24 cellular contexts compared by ENCODE assay signal in the genomic region with DNA sequence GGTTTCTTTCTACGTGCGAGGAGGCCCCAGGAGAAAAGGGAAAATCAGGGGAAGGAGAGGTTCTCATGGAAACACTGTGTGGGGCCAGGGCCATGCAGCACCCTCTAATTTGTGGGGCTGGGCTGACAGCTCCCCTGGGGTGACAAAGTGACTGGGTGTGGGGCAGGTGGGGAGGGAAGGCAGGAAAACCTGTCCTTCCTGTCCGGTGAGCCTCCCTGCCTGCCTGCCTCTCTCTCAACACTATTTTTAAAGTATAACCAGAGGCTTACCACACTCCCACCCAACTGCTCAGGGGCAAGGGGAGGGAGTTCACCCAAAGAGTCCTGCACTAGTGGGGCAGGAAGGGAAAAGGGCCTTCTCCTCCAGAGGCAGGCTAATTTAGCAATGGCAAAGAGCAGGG. TPM values are rescaled to one million over a fixed set of nuclear protein-coding genes. Genes with fewer than 3 reads are reported as not detected.
DNase-seq lines count a peak whose midpoint lies in the region; ATAC-seq and TF ChIP-seq lines count a peak whose summit lies in the region.
"Had no signal": no experiment of that assay in that cellular context is flagged by ENCODE, and none has a peak within 500 bp of the region (broad histone marks: within the 10 kb centered on the region; RNA-seq: fewer than 3 reads in every experiment).

No MANE protein-coding gene starts in this region.

- peak overlapping the region in 1 of 11 experiments; percentile 21; a peak in 2 of 22 replicates for H3K9ac ChIP-seq in BLaER1 treated with 17β-estradiol and CSF1 and Interleukin-3, amounts not matched to agents 10 nM and 100 nM
- H3K9ac ChIP-seq in HCT116 (ENCODE audit: low read length): no peak overlapping the region
- H3K9ac ChIP-seq: GM23248 had no signal

- H3K27ac ChIP-seq in BLaER1 treated with 17β-estradiol and CSF1 and Interleukin-3, amounts not matched to agents 10 nM and 100 nM: no peak overlapping the region
- H3K27ac ChIP-seq in HCT116 (ENCODE audit: low read depth, low read length) (no peak overlapping the region; the same call in 1 of the 2 replicates), PC-9 (peak overlapping the region; percentile 46), esophagus muscularis mucosa (replicated peaks in 1 of 4) (no peak overlapping the region)
- H3K27ac ChIP-seq: GM23248, skin epidermis, thoracic aorta had no signal

- H3K79me2 ChIP-seq in HCT116 (ENCODE audit: insufficient read depth, low read length) (no peaks in the 10 kb centered on the region), PC-9 (ENCODE audit: low read depth) (no peaks in the 10 kb centered on the region)

- H3K9me3 ChIP-seq in BLaER1 treated with 17β-estradiol and CSF1 and Interleukin-3, amounts not matched to agents 10 nM and 100 nM (replicated peaks in 1 of 11): no peaks in the 10 kb centered on the region
- H3K9me3 ChIP-seq in HCT116 (ENCODE audit: control insufficient read depth in 1 of 2, insufficient read depth in 1 of 2, low read depth in 1 of 2, low read length in 2 of 2) (no peaks in the 10 kb centered on the region), PC-9 (ENCODE audit: insufficient read depth, low read depth) (no peaks in the 10 kb centered on the region), mucosa of descending colon (no peaks in the 10 kb centered on the region), esophagus muscularis mucosa (no peaks in the 10 kb centered on the region)
- H3K9me3 ChIP-seq: thoracic aorta had no signal

- RAD21 ChIA-PET in HCT116 (lab: Charles Lee; ENCODE audit: low non-redundant PET in 1 of 2, low total read pairs in 2 of 2, uncharacterized antibody in 2 of 2, unreplicated experiment in 2 of 2): interaction anchor here (0.6 to 0.7 kb wide), 2 partner anchors 12 to 75 kb away, joined by 3 to 7 read pairs; no protein-coding TSS in a partner anchor

- CTCF ChIA-PET in HCT116 (lab: Charles Lee): no interaction called here
- CTCF ChIA-PET in PC-9 (lab: Charles Lee): no interaction called here

- peaks cover 0 to 22% (median 11%) of the 10 kb centered on the region in 10 experiments; a peak in 14 of 20 replicates for H3K4me1 ChIP-seq in BLaER1 treated with 17β-estradiol and CSF1 and Interleukin-3, amounts not matched to agents 10 nM and 100 nM
- H3K4me1 ChIP-seq in HCT116 (ENCODE audit: control insufficient read depth in 1 of 2, insufficient read depth in 2 of 2, low read length in 2 of 2) (peaks cover 6 to 13% of the 10 kb centered on the region in 2 experiments; a peak in 2 of 4 replicates), PC-9 (replicated peaks; ENCODE audit: insufficient read depth) (peaks cover 25% of the 10 kb centered on the region), mucosa of descending colon (ENCODE audit: low read depth) (peaks cover 4% of the 10 kb centered on the region), esophagus muscularis mucosa (no peaks in the 10 kb centered on the region)

- TF ChIP-seq CTCF in HCT116 (IDR thresholded peaks at IDR 0.05 in 2 of 3, conservative IDR thresholded peaks at IDR 0.05 in 1 of 3; ENCODE audit: borderline replicate concordance in 1 of 3, insufficient read depth in 1 of 3, low read depth in 2 of 3, low read length in 2 of 3): no peak
- no peak for TF ChIP-seq CTCF in PC-9 (conservative IDR thresholded peaks at IDR 0.05)
- TF ChIP-seq CTCF in mucosa of descending colon (IDR thresholded peaks at IDR 0.05): no peak
- TF ChIP-seq CTCF in esophagus muscularis mucosa (IDR thresholded peaks at IDR 0.05): no peak
- TF ChIP-seq CTCF in natural killer cell (IDR thresholded peaks at IDR 0.05): no peak

- no peak for TF ChIP-seq EP300 in esophagus muscularis mucosa (IDR thresholded peaks at IDR 0.05)

- intact Hi-C loops in HCT116 (cut with micrococcal nuclease): no loop called here
- intact Hi-C loops in PC-9 (cut with micrococcal nuclease; ENCODE audit: unreplicated experiment): no loop called here
- intact Hi-C loops in mucosa of descending colon (cut with DNase I, micrococcal nuclease): no loop called here
- intact Hi-C loops in esophagus muscularis mucosa (cut with DNase I): no loop called here
- intact Hi-C loops in natural killer cell (cut with micrococcal nuclease): no loop called here

- ATAC-seq in HCT116 (0 out of 2 replicates have a peak, but pooled peaks have one; percentile 36), mucosa of descending colon (peak; percentile 38), natural killer cell (no peak), HG03565 (IDR thresholded peaks at IDR 0.05; ENCODE audit: unreplicated experiment) (no peak)
- ATAC-seq: activated T-cell treated with anti-CD3 and anti-CD28 coated beads, Interleukin-2, amount 50 U/mL, for 4 hours; naive thymus-derived CD4-positive, alpha-beta T cell; WTC11 had no signal

- no peak overlapping the region for H3K27ac Mint-ChIP-seq in natural killer cell
- H3K27ac Mint-ChIP-seq: B cell; HFFc6; naive thymus-derived CD4-positive, alpha-beta T cell; stimulated activated naive CD8-positive, alpha-beta T cell treated with anti-CD3 and anti-CD28 coated beads, Interleukin-15, Interleukin-2, amounts not matched to agents 100 ng/mL and 50 ng/mL, for 24 hours; WTC11 had no signal

- 100% methylated on average over 3 of the region's 3 CpGs for WGBS in esophagus muscularis mucosa

- DNase-seq in HCT116 (ENCODE audit: low read depth, low spot score): no peak
- peak; percentile 80 to 83 for DNase-seq in PC-9
- peak in 1 of 3 donors; percentile 38 for DNase-seq in mucosa of descending colon
- DNase-seq in esophagus muscularis mucosa (ENCODE audit: extremely low spot score): no peak
- no peak for DNase-seq in natural killer cell
- no peak for DNase-seq in NCI-H128 (lab: John Stamatoyannopoulos, UW; ENCODE audit: unreplicated experiment)
- DNase-seq: activated CD4-positive, alpha-beta T cell treated with anti-CD3 and anti-CD28 coated beads, Interleukin-2, amount 50 U/mL, for 1 hour; activated gamma-delta T cell treated with Interleukin-2 at 50 U/mL for 16 hours; activated T-cell treated with anti-CD3 and anti-CD28 coated beads, Interleukin-2, amount 50 U/mL, for 4 hours; GM23248; HFFc6; naive thymus-derived CD4-positive, alpha-beta T cell; NCI-H1092 treated with DMSO at 0.1 percent for 48 hours; NCI-H524; occipital lobe; SIG-M5; T1000 had no signal

- H3K36me3 ChIP-seq in BLaER1 treated with 17β-estradiol and CSF1 and Interleukin-3, amounts not matched to agents 10 nM and 100 nM: no peaks in the 10 kb centered on the region
- H3K36me3 ChIP-seq in HCT116 (ENCODE audit: control insufficient read depth in 1 of 2, insufficient read depth in 2 of 2, low read length in 2 of 2): no peaks in the 10 kb centered on the region
- no peaks in the 10 kb centered on the region for H3K36me3 ChIP-seq in PC-9 (ENCODE audit: low read depth)
- no peaks in the 10 kb centered on the region for H3K36me3 ChIP-seq in mucosa of descending colon (ENCODE audit: low read depth)
- H3K36me3 ChIP-seq in esophagus muscularis mucosa: no peaks in the 10 kb centered on the region
- H3K36me3 ChIP-seq: thoracic aorta had no signal

- no peaks in the 10 kb centered on the region for H4K20me1 ChIP-seq in BLaER1 treated with 17β-estradiol and CSF1 and Interleukin-3, amounts not matched to agents 10 nM and 100 nM
- H4K20me1 ChIP-seq in HCT116 (ENCODE audit: insufficient read depth) (no peaks in the 10 kb centered on the region), PC-9 (ENCODE audit: insufficient read depth) (no peaks in the 10 kb centered on the region)

- no peaks in the 10 kb centered on the region for H3K9me3 Mint-ChIP-seq in natural killer cell
- H3K9me3 Mint-ChIP-seq: activated T-cell treated with anti-CD3 and anti-CD28 coated beads, Interleukin-2, amount 50 U/mL, for 4 hours; HFFc6; naive thymus-derived CD4-positive, alpha-beta T cell; stimulated activated naive CD8-positive, alpha-beta T cell treated with anti-CD3 and anti-CD28 coated beads, Interleukin-15, Interleukin-2, amounts not matched to agents 100 ng/mL and 50 ng/mL, for 24 hours; WTC11 had no signal

- H3K9me2 ChIP-seq in HCT116 (ENCODE audit: insufficient read depth): no peaks in the 10 kb centered on the region
- no peaks in the 10 kb centered on the region for H3K9me2 ChIP-seq in PC-9 (ENCODE audit: insufficient read depth)

- no peak overlapping the region for H3K4me3 ChIP-seq in BLaER1 treated with 17β-estradiol and CSF1 and Interleukin-3, amounts not matched to agents 10 nM and 100 nM
- H3K4me3 ChIP-seq in HCT116 (replicated peaks in 1 of 2; ENCODE audit: low read depth in 1 of 2, low read length in 2 of 2): no peak overlapping the region
- H3K4me3 ChIP-seq in PC-9: peak overlapping the region; percentile 18; the same call in 1 of the 2 replicates
- no peak overlapping the region for H3K4me3 ChIP-seq in mucosa of descending colon
- no peak overlapping the region for H3K4me3 ChIP-seq in esophagus muscularis mucosa
- H3K4me3 ChIP-seq: GM23248, skin epidermis, thoracic aorta had no signal

- POLR2A ChIA-PET in HCT116 (lab: Charles Lee): no interaction called here
- POLR2A ChIA-PET in PC-9 (lab: Charles Lee; ENCODE audit: unreplicated experiment): no interaction called here

- H2AFZ ChIP-seq in HCT116 (ENCODE audit: low read depth, low read length, poor library complexity, severe bottlenecking) (no peak overlapping the region), PC-9 (no peak overlapping the region)
- H2AFZ ChIP-seq: GM23248 had no signal

- H3K36me3 Mint-ChIP-seq in natural killer cell: no peaks in the 10 kb centered on the region
- H3K36me3 Mint-ChIP-seq: naive thymus-derived CD4-positive, alpha-beta T cell; WTC11 had no signal

- H3F3A ChIP-seq in PC-9 (ENCODE audit: insufficient read depth, low read depth): no peaks in the 10 kb centered on the region

- 0 out of 2 replicates have a peak, but pooled peaks have one; percentile 2 for TF ChIP-seq RAD21 in HCT116 (IDR thresholded peaks at IDR 0.05; ENCODE audit: low read depth)

- no peaks in the 10 kb centered on the region for H3K27me3 ChIP-seq in BLaER1 treated with 17β-estradiol and CSF1 and Interleukin-3, amounts not matched to agents 10 nM and 100 nM
- H3K27me3 ChIP-seq in HCT116 (ENCODE audit: insufficient read depth, low read length): no peaks in the 10 kb centered on the region
- no peaks in the 10 kb centered on the region for H3K27me3 ChIP-seq in PC-9 (ENCODE audit: insufficient read depth, low read depth)
- H3K27me3 ChIP-seq in esophagus muscularis mucosa: no peaks in the 10 kb centered on the region

- H3K4me3 Mint-ChIP-seq in natural killer cell: no peak overlapping the region
- H3K4me3 Mint-ChIP-seq: activated T-cell treated with anti-CD3 and anti-CD28 coated beads, Interleukin-2, amount 50 U/mL, for 4 hours; B cell; HFFc6; naive thymus-derived CD4-positive, alpha-beta T cell; stimulated activated naive CD8-positive, alpha-beta T cell treated with anti-CD3 and anti-CD28 coated beads, Interleukin-15, Interleukin-2, amounts not matched to agents 100 ng/mL and 50 ng/mL, for 24 hours; WTC11 had no signal

- H3K4me2 ChIP-seq in BLaER1 treated with 17β-estradiol and CSF1 and Interleukin-3, amounts not matched to agents 10 nM and 100 nM: peak overlapping the region in 8 of 11 experiments; percentile 28 to 82 (median 63); a peak in 15 of 22 replicates
- peak overlapping the region; percentile 22 for H3K4me2 ChIP-seq in HCT116 (ENCODE audit: low read length)
- H3K4me2 ChIP-seq in PC-9: peak overlapping the region; percentile 71

- no TSS peak for BruUV-seq in HCT116 (replicated peaks; lab: Mats Ljungman, UMichigan)
- BruUV-seq in PC-9 (replicated peaks; lab: Mats Ljungman, UMichigan): no TSS peak

- TF ChIP-seq POLR2A in HCT116 (IDR thresholded peaks at IDR 0.05; ENCODE audit: borderline replicate concordance, extremely low read depth, insufficient read depth, insufficient read length) (no peak), esophagus muscularis mucosa (IDR thresholded peaks at IDR 0.05; ENCODE audit: low read depth) (no peak)

- H3K4me1 Mint-ChIP-seq in natural killer cell: no peaks in the 10 kb centered on the region
- H3K4me1 Mint-ChIP-seq: B cell had no signal

- peaks cover 9 to 19% of the 10 kb centered on the region in 2 donors for H3K27me3 Mint-ChIP-seq in natural killer cell (ENCODE audit: low read depth in 2 of 2)

RNA-seq across cellular contexts. Expression of a gene that starts 10.5 kb away (rescaled TPM):
- total RNA-seq in HCT116 (2021; ENCODE audit: unreplicated experiment): 55.9 TPM
- 36.4 and 50.7 TPM in 2 replicates for polyA plus RNA-seq in HCT116 (2012)
- 127 and 163 TPM in 2 replicates for total RNA-seq in PC-9 (2021)
- 100 to 1,000 TPM; 126 to 251 (median 150) TPM for total RNA-seq in mucosa of descending colon
- total RNA-seq in esophagus muscularis mucosa: 100 to 1,000 TPM; 113 to 225 (median 183) TPM
- 10 to 100 TPM in 1 of 3 donors, 1 to 10 TPM in 2; 2.1 to 61.4 (median 3.6) TPM for total RNA-seq in natural killer cell

Comparison
In these comparisons a context has a peak if more than half of its experiments do, and no peak if none do; other contexts are left out.
1. ATAC-seq: peak in HCT116 (single experiment) and mucosa of descending colon (single experiment); none in natural killer cell (0 of 3) and HG03565 (single experiment).
2. DNase-seq: peak in PC-9 (2 of 2); none in HCT116 (single experiment), esophagus muscularis mucosa (single experiment), natural killer cell (single experiment) and NCI-H128 (single experiment).
3. Peak in every context shown above with its lines, with median percentiles within 50 percentile points of each other: H3K4me2 ChIP-seq.